13 cellular contexts compared by ENCODE assay signal in the genomic region with DNA sequence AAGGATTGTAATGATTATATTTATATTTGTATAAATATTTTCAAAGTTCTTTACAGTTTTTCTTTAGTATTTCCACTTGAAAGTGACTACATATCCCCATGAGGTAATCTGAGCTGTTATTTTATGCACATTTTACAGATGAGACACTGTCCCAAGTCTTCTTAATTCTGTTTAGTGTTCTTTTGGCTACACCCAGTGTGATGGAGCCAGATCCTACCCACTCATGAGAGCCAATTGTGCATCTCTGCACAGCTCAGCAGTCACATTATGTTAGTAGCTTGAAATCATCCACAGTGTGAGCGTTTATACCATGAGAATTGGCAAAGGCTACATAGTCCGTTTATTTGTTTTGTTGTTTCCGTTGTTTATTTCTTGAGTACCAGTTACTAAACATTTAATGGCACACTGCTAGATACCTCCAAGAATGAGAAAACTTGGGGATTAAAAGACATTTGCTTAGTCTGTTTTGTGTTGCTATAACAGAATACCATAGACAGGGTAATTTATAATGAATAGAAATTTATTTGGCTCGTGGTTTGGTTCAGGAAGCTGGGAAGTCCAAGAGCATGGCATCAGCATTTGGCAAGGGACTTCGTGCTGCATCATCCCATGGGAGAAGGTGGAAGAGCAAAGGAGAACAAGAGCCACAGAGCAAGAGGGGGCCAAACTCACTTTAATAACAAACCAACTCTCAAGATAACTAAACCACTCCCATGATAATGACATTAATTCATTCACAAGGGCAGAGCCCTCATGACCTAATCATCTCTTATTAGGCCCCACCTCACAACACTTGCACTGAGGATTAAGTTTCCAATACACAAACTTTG.
DNase-seq lines count a peak whose midpoint lies in the region; ATAC-seq and TF ChIP-seq lines count a peak whose summit lies in the region.
"Had no signal": no experiment of that assay in that cellular context is flagged by ENCODE, and none has a peak within 500 bp of the region (broad histone marks: within the 10 kb centered on the region; RNA-seq: fewer than 3 reads in every experiment).

No MANE protein-coding gene starts in this region.

- H3K9me3 ChIP-seq in adipocyte (ENCODE audit: control insufficient read depth, low read length) (no peaks in the 10 kb centered on the region), gastroesophageal sphincter (no peaks in the 10 kb centered on the region), sigmoid colon (no peaks in the 10 kb centered on the region), adrenal gland (replicated peaks in 1 of 3) (no peaks in the 10 kb centered on the region)

- no peak overlapping the region for H3K4me3 Mint-ChIP-seq in WTC11
- H3K4me3 Mint-ChIP-seq: CD4-positive, CD25-positive, alpha-beta regulatory T cell; T-helper 2 cell treated with Interferon-gamma antibody and Interleukin-4, amounts not matched to agents 5 μg/mL and 100 μg/mL, for 36 hours had no signal

- H3K36me3 Mint-ChIP-seq in WTC11, result 0 out of 2 replicates have a peak, but pooled peaks cover 5% of the 10 kb centered on the region
- H3K36me3 Mint-ChIP-seq: CD4-positive, CD25-positive, alpha-beta regulatory T cell had no signal

- TF ChIP-seq EP300 in gastroesophageal sphincter (IDR thresholded peaks at IDR 0.05), result no peak
- no peak for TF ChIP-seq EP300 in sigmoid colon (IDR thresholded peaks at IDR 0.05)

- TF ChIP-seq CTCF in gastroesophageal sphincter (IDR thresholded peaks at IDR 0.05) (no peak), sigmoid colon (IDR thresholded peaks at IDR 0.05) (no peak), WTC11 (IDR thresholded peaks at IDR 0.05) (no peak), adrenal gland (IDR thresholded peaks at IDR 0.05) (no peak)

- H3K4me3 ChIP-seq in adipocyte (ENCODE audit: low read length), result peak overlapping the region; percentile 7
- no peak overlapping the region for H3K4me3 ChIP-seq in gastroesophageal sphincter
- no peak overlapping the region for H3K4me3 ChIP-seq in sigmoid colon
- H3K4me3 ChIP-seq in adrenal gland, result no peak overlapping the region

- H3K9me3 Mint-ChIP-seq in WTC11, result peaks cover 6% of the 10 kb centered on the region
- H3K9me3 Mint-ChIP-seq: T-helper 2 cell treated with Interferon-gamma antibody and Interleukin-4, amounts not matched to agents 5 μg/mL and 100 μg/mL, for 36 hours had no signal

- peak; percentile 78 for ATAC-seq in gastroesophageal sphincter
- no peak for ATAC-seq in WTC11
- ATAC-seq: foreskin keratinocyte had no signal

- H3K27me3 ChIP-seq in adipocyte (replicated peaks; ENCODE audit: control insufficient read depth, insufficient read depth, low read length), result no peaks in the 10 kb centered on the region
- no peaks in the 10 kb centered on the region for H3K27me3 ChIP-seq in gastroesophageal sphincter
- no peaks in the 10 kb centered on the region for H3K27me3 ChIP-seq in sigmoid colon
- no peaks in the 10 kb centered on the region for H3K27me3 ChIP-seq in adrenal gland
- H3K27me3 ChIP-seq: foreskin keratinocyte had no signal

- 14 to 30% methylated on average over 4 to 5 of the region's 5 CpGs for WGBS in gastroesophageal sphincter (ENCODE audit: low coverage in 1 of 2), 2 donors
- 74 to 88% methylated on average over 5 of the region's 5 CpGs for WGBS in sigmoid colon, 2 donors
- 64 to 80% (median 72%) methylated on average over 4 to 5 of the region's 5 CpGs for WGBS in adrenal gland, 4 donors

- DNase-seq in EL, result peak; percentile 65
- DNase-seq in adipocyte (ENCODE audit: low read depth), result peak; percentile 36
- no peak for DNase-seq in sigmoid colon
- no peak for DNase-seq in activated naive CD4-positive, alpha-beta T cell treated with anti-CD3 and anti-CD28 coated beads, Interleukin-2, amount 50 U/mL, for 16 hours
- DNase-seq in WTC11 (ENCODE audit: low spot score), result no peak
- no peak for DNase-seq in RKO (ENCODE audit: low spot score)
- DNase-seq in adrenal gland, result no peak
- DNase-seq: amygdala; CD4-positive, CD25-positive, alpha-beta regulatory T cell; small intestine had no signal

- H3K9ac ChIP-seq in adipocyte (ENCODE audit: low read length), result peak overlapping the region; percentile 31

- no peak overlapping the region for H3K27ac Mint-ChIP-seq in WTC11
- H3K27ac Mint-ChIP-seq: CD4-positive, CD25-positive, alpha-beta regulatory T cell; T-helper 2 cell treated with Interferon-gamma antibody and Interleukin-4, amounts not matched to agents 5 μg/mL and 100 μg/mL, for 36 hours had no signal

- no peaks in the 10 kb centered on the region for H3K27me3 Mint-ChIP-seq in WTC11 (ENCODE audit: low read depth)
- H3K27me3 Mint-ChIP-seq: CD4-positive, CD25-positive, alpha-beta regulatory T cell had no signal

- H3K4me1 ChIP-seq in adipocyte (ENCODE audit: control insufficient read depth, insufficient read depth, low read length), result peaks cover 28% of the 10 kb centered on the region
- peaks cover 0 to 20% (median 8%) of the 10 kb centered on the region in 3 donors for H3K4me1 ChIP-seq in gastroesophageal sphincter
- peaks cover 0 to 15% (median 9%) of the 10 kb centered on the region in 4 donors for H3K4me1 ChIP-seq in sigmoid colon
- no peaks in the 10 kb centered on the region for H3K4me1 ChIP-seq in adrenal gland (replicated peaks in 1 of 2)
- H3K4me1 ChIP-seq: foreskin keratinocyte had no signal

- POLR2A ChIA-PET in WTC11 (lab: Charles Lee), result no interaction called here

- intact Hi-C loops in sigmoid colon (cut with DNase I), result loop anchor here (5.0 to 10.0 kb wide), 2 partner anchors 52 to 456 kb away; a partner anchor contains a TSS
- intact Hi-C loops in adrenal gland (cut with DNase I), result no loop called here

- H3K27ac ChIP-seq in gastroesophageal sphincter (peak overlapping the region; percentile 50 to 78 (median 71)), sigmoid colon (peak overlapping the region; percentile 59 to 81 (median 73)), adrenal gland (peak overlapping the region in 1 of 5 donors; percentile 15)
- H3K27ac ChIP-seq: foreskin keratinocyte had no signal

- TF ChIP-seq POLR2A in gastroesophageal sphincter (IDR thresholded peaks at IDR 0.05) (no peak), sigmoid colon (IDR thresholded peaks at IDR 0.05) (no peak), adrenal gland (IDR thresholded peaks at IDR 0.05) (no peak)

- H3K4me1 Mint-ChIP-seq in WTC11, result peaks cover 20% of the 10 kb centered on the region

- CTCF ChIA-PET in WTC11 (lab: Charles Lee), result no interaction called here

- H3K36me3 ChIP-seq in adipocyte (ENCODE audit: control insufficient read depth, insufficient read depth, low read length, severe bottlenecking) (no peaks in the 10 kb centered on the region), gastroesophageal sphincter (no peaks in the 10 kb centered on the region), sigmoid colon (no peaks in the 10 kb centered on the region), adrenal gland (replicated peaks in 1 of 2) (no peaks in the 10 kb centered on the region)

TF ChIP-seq in WTC11, 78 proteins besides CTCF, POLR2A, EP300 and RAD21 (continues in another document):
- TF ChIP-seq, protein P1, sequence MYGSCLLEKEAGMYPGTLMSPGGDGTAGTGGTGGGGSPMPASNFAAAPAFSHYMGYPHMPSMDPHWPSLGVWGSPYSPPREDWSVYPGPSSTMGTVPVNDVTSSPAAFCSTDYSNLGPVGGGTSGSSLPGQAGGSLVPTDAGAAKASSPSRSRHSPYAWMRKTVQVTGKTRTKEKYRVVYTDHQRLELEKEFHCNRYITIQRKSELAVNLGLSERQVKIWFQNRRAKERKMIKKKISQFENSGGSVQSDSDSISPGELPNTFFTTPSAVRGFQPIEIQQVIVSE (CRISPR knock-in tag; IDR thresholded peaks at IDR 0.05; ENCODE audit: borderline replicate concordance), result no peak
- TF ChIP-seq, protein P2, sequence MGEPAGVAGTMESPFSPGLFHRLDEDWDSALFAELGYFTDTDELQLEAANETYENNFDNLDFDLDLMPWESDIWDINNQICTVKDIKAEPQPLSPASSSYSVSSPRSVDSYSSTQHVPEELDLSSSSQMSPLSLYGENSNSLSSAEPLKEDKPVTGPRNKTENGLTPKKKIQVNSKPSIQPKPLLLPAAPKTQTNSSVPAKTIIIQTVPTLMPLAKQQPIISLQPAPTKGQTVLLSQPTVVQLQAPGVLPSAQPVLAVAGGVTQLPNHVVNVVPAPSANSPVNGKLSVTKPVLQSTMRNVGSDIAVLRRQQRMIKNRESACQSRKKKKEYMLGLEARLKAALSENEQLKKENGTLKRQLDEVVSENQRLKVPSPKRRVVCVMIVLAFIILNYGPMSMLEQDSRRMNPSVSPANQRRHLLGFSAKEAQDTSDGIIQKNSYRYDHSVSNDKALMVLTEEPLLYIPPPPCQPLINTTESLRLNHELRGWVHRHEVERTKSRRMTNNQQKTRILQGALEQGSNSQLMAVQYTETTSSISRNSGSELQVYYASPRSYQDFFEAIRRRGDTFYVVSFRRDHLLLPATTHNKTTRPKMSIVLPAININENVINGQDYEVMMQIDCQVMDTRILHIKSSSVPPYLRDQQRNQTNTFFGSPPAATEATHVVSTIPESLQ (CRISPR knock-in tag; IDR thresholded peaks at IDR 0.05), result no peak
- no peak for TF ChIP-seq ZNF396 (CRISPR knock-in tag; IDR thresholded peaks at IDR 0.05; ENCODE audit: borderline replicate concordance)
- no peak for TF ChIP-seq ZNF121 (CRISPR knock-in tag; IDR thresholded peaks at IDR 0.05)
- TF ChIP-seq ZNF317 (CRISPR knock-in tag; IDR thresholded peaks at IDR 0.05; ENCODE audit: borderline replicate concordance, low read depth), result no peak
- TF ChIP-seq, protein P3, sequence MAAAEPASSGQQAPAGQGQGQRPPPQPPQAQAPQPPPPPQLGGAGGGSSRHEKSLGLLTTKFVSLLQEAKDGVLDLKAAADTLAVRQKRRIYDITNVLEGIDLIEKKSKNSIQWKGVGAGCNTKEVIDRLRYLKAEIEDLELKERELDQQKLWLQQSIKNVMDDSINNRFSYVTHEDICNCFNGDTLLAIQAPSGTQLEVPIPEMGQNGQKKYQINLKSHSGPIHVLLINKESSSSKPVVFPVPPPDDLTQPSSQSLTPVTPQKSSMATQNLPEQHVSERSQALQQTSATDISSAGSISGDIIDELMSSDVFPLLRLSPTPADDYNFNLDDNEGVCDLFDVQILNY (CRISPR knock-in tag; IDR thresholded peaks at IDR 0.05), result no peak

Comparison
In these comparisons a context has a peak if more than half of its experiments do, and no peak if none do; other contexts are left out.
1. DNase-seq: peak in EL (single experiment) and adipocyte (single experiment); none in sigmoid colon (single experiment), activated naive CD4-positive, alpha-beta T cell treated with anti-CD3 and anti-CD28 coated beads, Interleukin-2, amount 50 U/mL, for 16 hours (single experiment), WTC11 (single experiment), RKO (single experiment) and adrenal gland (0 of 7).